ENCODE assay signal across 9 cellular contexts in genomic region chr13:26964278-26965057, GRCh38.
DNase-seq lines count a peak whose midpoint lies in the region; ATAC-seq and TF ChIP-seq lines count a peak whose summit lies in the region.
"Had no signal": no experiment of that assay in that cellular context is flagged by ENCODE, and none has a peak within 500 bp of the region (broad histone marks: within the 10 kb centered on the region; RNA-seq: fewer than 3 reads in every experiment).

No MANE protein-coding gene starts in this region.

- H3K36me3 ChIP-seq in Panc1 (ENCODE audit: control insufficient read depth, insufficient read depth, low read length) (no peaks in the 10 kb centered on the region), left ventricle myocardium inferior (no peaks in the 10 kb centered on the region)
- H3K36me3 ChIP-seq: prostate gland had no signal

- in situ Hi-C loops in Panc1 (cut with HindIII; ENCODE audit: low pct_unique_long_range_greater_than_20kb, low sequenced_read_pairs), result no loop called here

- peak overlapping the region; percentile 87 for H3K27ac ChIP-seq in Panc1 (ENCODE audit: low read length)
- peak overlapping the region; percentile 52 for H3K27ac ChIP-seq in left ventricle myocardium inferior (replicated peaks)
- H3K27ac ChIP-seq in CD4-positive, alpha-beta T cell (ENCODE audit: low read depth, low read length), result no peak overlapping the region
- H3K27ac ChIP-seq: prostate gland had no signal

- peaks cover 18% of the 10 kb centered on the region for H3K4me1 Mint-ChIP-seq in type B pancreatic cell (ENCODE audit: unreplicated experiment)
- no peaks in the 10 kb centered on the region for H3K4me1 Mint-ChIP-seq in CD4-positive, alpha-beta T cell (ENCODE audit: low read depth)

- no peak for TF ChIP-seq CTCF in Panc1 (IDR thresholded peaks at IDR 0.05)
- TF ChIP-seq CTCF in left ventricle myocardium inferior (IDR thresholded peaks at IDR 0.05; ENCODE audit: borderline replicate concordance), result no peak
- TF ChIP-seq CTCF in type B pancreatic cell (conservative IDR thresholded peaks at IDR 0.05), result no peak
- TF ChIP-seq CTCF in CD4-positive, alpha-beta T cell (IDR thresholded peaks at IDR 0.05), result no peak

- no peaks in the 10 kb centered on the region for H3K9me3 Mint-ChIP-seq in type B pancreatic cell
- no peaks in the 10 kb centered on the region for H3K9me3 Mint-ChIP-seq in CD4-positive, alpha-beta T cell

- intact Hi-C loops in Panc1 (cut with micrococcal nuclease; ENCODE audit: unreplicated experiment), result no loop called here
- intact Hi-C loops in left ventricle myocardium inferior (cut with micrococcal nuclease), result no loop called here
- intact Hi-C loops in CD4-positive, alpha-beta T cell (cut with DNase I, micrococcal nuclease), result no loop called here

- H3K4me3 ChIP-seq in Panc1 (ENCODE audit: low read depth in 2 of 2, low read length in 2 of 2), result no peak overlapping the region
- no peak overlapping the region for H3K4me3 ChIP-seq in left ventricle myocardium inferior
- H3K4me3 ChIP-seq: prostate gland had no signal

- H3K4me3 Mint-ChIP-seq in type B pancreatic cell, result no peak overlapping the region
- H3K4me3 Mint-ChIP-seq in CD4-positive, alpha-beta T cell, result no peak overlapping the region

- BruUV-seq in Panc1 (replicated peaks; lab: Mats Ljungman, UMichigan), result no TSS peak

- DNase-seq in NCI-H82 (lab: John Stamatoyannopoulos, UW) (peak; percentile 62), NCI-H82 treated with DMSO at 0.1 percent for 48 hours (lab: John Stamatoyannopoulos, UW; ENCODE audit: unreplicated experiment) (no peak), Panc1 (ENCODE audit: low read depth, low spot score) (no peak), left ventricle myocardium inferior (no peak), type B pancreatic cell (ENCODE audit: extremely low spot score, unreplicated experiment) (no peak), NCI-H1105 treated with DMSO at 0.1 percent for 48 hours (lab: John Stamatoyannopoulos, UW) (no peak), AG20443 (ENCODE audit: low spot score) (no peak)
- no peak for DNase-seq in CD4-positive, alpha-beta T cell

- H3K27me3 Mint-ChIP-seq in type B pancreatic cell, result peaks cover 52% of the 10 kb centered on the region
- H3K27me3 Mint-ChIP-seq in CD4-positive, alpha-beta T cell, result peaks cover 5% of the 10 kb centered on the region

- no peaks in the 10 kb centered on the region for H3K36me3 Mint-ChIP-seq in type B pancreatic cell
- H3K36me3 Mint-ChIP-seq in CD4-positive, alpha-beta T cell (ENCODE audit: low read depth), result no peaks in the 10 kb centered on the region

- no peaks in the 10 kb centered on the region for H3K27me3 ChIP-seq in Panc1 (ENCODE audit: control insufficient read depth, insufficient read depth, low read length)
- peaks cover 12% of the 10 kb centered on the region for H3K27me3 ChIP-seq in left ventricle myocardium inferior (ENCODE audit: low read depth)
- no peaks in the 10 kb centered on the region for H3K27me3 ChIP-seq in CD4-positive, alpha-beta T cell (ENCODE audit: control insufficient read depth, insufficient read depth, low read length)

- H3K4me1 ChIP-seq in Panc1 (ENCODE audit: control insufficient read depth, insufficient read depth, low read length), result peaks cover 19% of the 10 kb centered on the region
- peaks cover 43% of the 10 kb centered on the region for H3K4me1 ChIP-seq in left ventricle myocardium inferior
- H3K4me1 ChIP-seq: prostate gland had no signal

- ATAC-seq in Panc1, result no peak
- no peak for ATAC-seq in CD4-positive, alpha-beta T cell (ENCODE audit: poor library complexity)

- POLR2A ChIA-PET in Panc1 (lab: Charles Lee), result no interaction called here
- POLR2A ChIA-PET in CD4-positive, alpha-beta T cell (lab: Charles Lee), result no interaction called here

- CTCF ChIA-PET in Panc1 (lab: Charles Lee), result interaction anchor here (0.5 to 0.8 kb wide), 4 partner anchors 17 to 374 kb away, joined by 3 to 9 read pairs (median 6); no protein-coding TSS in a partner anchor
- CTCF ChIA-PET in CD4-positive, alpha-beta T cell (lab: Charles Lee), result interaction anchor here (0.7 kb wide), 1 partner anchor 257 kb away, joined by 3 read pairs; no protein-coding TSS in a partner anchor

- H3K27ac Mint-ChIP-seq in type B pancreatic cell, result peak overlapping the region; percentile 2
- H3K27ac Mint-ChIP-seq in CD4-positive, alpha-beta T cell, result no peak overlapping the region

- H3K9me3 ChIP-seq in Panc1 (ENCODE audit: control insufficient read depth, insufficient read depth, low read depth, low read length) (no peaks in the 10 kb centered on the region), left ventricle myocardium inferior (replicated peaks) (no peaks in the 10 kb centered on the region)
- H3K9me3 ChIP-seq in CD4-positive, alpha-beta T cell (ENCODE audit: control insufficient read depth, low read length), result no peaks in the 10 kb centered on the region
- H3K9me3 ChIP-seq: prostate gland had no signal
